1 cellular context compared by ENCODE assay signal in the genomic region with DNA sequence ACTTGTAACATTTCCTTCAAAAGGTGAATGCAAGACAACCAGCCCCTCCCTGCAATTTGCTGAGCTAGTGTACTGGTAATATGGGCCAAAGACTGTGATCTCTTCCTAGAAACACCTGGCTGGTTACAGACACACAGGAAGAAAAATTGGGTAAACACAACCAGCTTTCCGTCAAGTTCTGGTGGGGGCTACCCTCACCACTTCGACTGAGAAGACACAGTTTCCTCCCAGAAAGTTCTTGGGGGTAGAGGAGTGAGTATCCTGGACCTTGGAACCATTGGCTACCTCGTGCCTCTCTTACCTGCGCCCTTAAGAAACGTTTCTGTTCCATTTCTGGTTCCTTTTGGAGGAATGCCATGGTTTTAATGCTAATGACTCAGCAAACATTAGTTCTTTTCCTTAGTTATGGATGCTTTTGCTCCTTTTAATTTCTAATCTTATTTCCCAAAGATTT.
TF ChIP-seq lines count a peak whose summit lies in the region.

No MANE protein-coding gene starts in this region.

TF ChIP-seq in H1, 55 proteins besides CTCF, POLR2A, EP300 and RAD21:
- TF ChIP-seq KDM4A (IDR thresholded peaks at IDR 0.05; ENCODE audit: low read depth, low read length, severe bottlenecking): no peak
- TF ChIP-seq JUN (IDR thresholded peaks at IDR 0.05; ENCODE audit: low read depth, low read length): no peak
- TF ChIP-seq JUND (IDR thresholded peaks at IDR 0.05; ENCODE audit: low read length): no peak
- TF ChIP-seq, protein P1, sequence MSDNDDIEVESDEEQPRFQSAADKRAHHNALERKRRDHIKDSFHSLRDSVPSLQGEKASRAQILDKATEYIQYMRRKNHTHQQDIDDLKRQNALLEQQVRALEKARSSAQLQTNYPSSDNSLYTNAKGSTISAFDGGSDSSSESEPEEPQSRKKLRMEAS (IDR thresholded peaks at IDR 0.05): no peak
- TF ChIP-seq POLR2AphosphoS5 (IDR thresholded peaks at IDR 0.05; ENCODE audit: low read depth, low read length): no peak
- TF ChIP-seq CHD1 (IDR thresholded peaks at IDR 0.05; ENCODE audit: low read depth, low read length): no peak
- TF ChIP-seq GABPA (IDR thresholded peaks at IDR 0.05; ENCODE audit: borderline replicate concordance, insufficient read depth, low read length): no peak
- no peak for TF ChIP-seq TAF1 (IDR thresholded peaks at IDR 0.05; ENCODE audit: low read depth, low read length)
- no peak for TF ChIP-seq TEAD4 (IDR thresholded peaks at IDR 0.05; ENCODE audit: low read depth, low read length)
- no peak for TF ChIP-seq SRF (IDR thresholded peaks at IDR 0.05; ENCODE audit: low read depth, low read length)
- no peak for TF ChIP-seq TCF12 (IDR thresholded peaks at IDR 0.05; ENCODE audit: low read depth, low read length)
- TF ChIP-seq, protein P2, sequence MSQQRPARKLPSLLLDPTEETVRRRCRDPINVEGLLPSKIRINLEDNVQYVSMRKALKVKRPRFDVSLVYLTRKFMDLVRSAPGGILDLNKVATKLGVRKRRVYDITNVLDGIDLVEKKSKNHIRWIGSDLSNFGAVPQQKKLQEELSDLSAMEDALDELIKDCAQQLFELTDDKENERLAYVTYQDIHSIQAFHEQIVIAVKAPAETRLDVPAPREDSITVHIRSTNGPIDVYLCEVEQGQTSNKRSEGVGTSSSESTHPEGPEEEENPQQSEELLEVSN (IDR thresholded peaks at IDR 0.05): no peak
- no peak for TF ChIP-seq RFX5 (IDR thresholded peaks at IDR 0.05; ENCODE audit: borderline replicate concordance, low read depth, low read length)
- TF ChIP-seq SP4 (IDR thresholded peaks at IDR 0.05; ENCODE audit: low read length): no peak
- no peak for TF ChIP-seq HDAC6 (IDR thresholded peaks at IDR 0.05; ENCODE audit: low read depth, low read length)
- no peak for TF ChIP-seq MAFK (IDR thresholded peaks at IDR 0.05; ENCODE audit: low read depth, low read length)
- no peak for TF ChIP-seq SP2 (IDR thresholded peaks at IDR 0.05; ENCODE audit: low read length)
- no peak for TF ChIP-seq EZH2 (IDR thresholded peaks at IDR 0.05; ENCODE audit: low read depth, low read length, severe bottlenecking)
- TF ChIP-seq HDAC2 (IDR thresholded peaks at IDR 0.05; ENCODE audit: borderline replicate concordance in 1 of 2, low read depth in 2 of 2, low read length in 2 of 2): no peak
- TF ChIP-seq YY1 (IDR thresholded peaks at IDR 0.05; ENCODE audit: low read depth, low read length): no peak
